In genomic region chr4:122732329-122733026, GRCh38 we compare ENCODE assay signal across 1 cellular context.
A peak's percentile ranks its signal among the peaks of the same experiment; 100 is the strongest.
TF ChIP-seq lines count a peak whose summit lies in the region.

TSS of gene BBS12 (plus strand) at chr4:122732704. CDS start at chr4:122741893, 9,189 bp downstream.

TF ChIP-seq in K562, 482 proteins besides CTCF, POLR2A, EP300 and RAD21 (continued from another document and continues in another):
- TF ChIP-seq ARID4B (CRISPR knock-in tag; IDR thresholded peaks at IDR 0.05) = peak; percentile 96
- no peak; the same call in 1 of the 2 replicates for TF ChIP-seq CBFB (CRISPR knock-in tag; IDR thresholded peaks at IDR 0.05)
- TF ChIP-seq FOXK2 (conservative IDR thresholded peaks at IDR 0.05 in 1 of 2, IDR thresholded peaks at IDR 0.05 in 1 of 2; ENCODE audit: low read depth in 2 of 2) = peak in 1 of 2 experiments; percentile 26; a peak in 1 of 4 replicates
- 0 out of 4 replicates have a peak, but pooled peaks of 1 of the 2 experiments have one; percentile 61 for TF ChIP-seq ZNF639 (CRISPR knock-in tag; conservative IDR thresholded peaks at IDR 0.05 in 1 of 2, IDR thresholded peaks at IDR 0.05 in 1 of 2)
- TF ChIP-seq CTCFL (IDR thresholded peaks at IDR 0.05; ENCODE audit: borderline replicate concordance, insufficient read depth, low read depth, low read length, poor library complexity, severe bottlenecking) = peak; percentile 43
- TF ChIP-seq ARID3B (CRISPR knock-in tag; IDR thresholded peaks at IDR 0.05; ENCODE audit: borderline replicate concordance) = no peak
- TF ChIP-seq RBM22 (IDR thresholded peaks at IDR 0.05; ENCODE audit: low read depth, low read length, poor library complexity, severe bottlenecking) = peak; percentile 33
- peak; percentile 88 for TF ChIP-seq MBD2 (IDR thresholded peaks at IDR 0.05; ENCODE audit: borderline replicate concordance, low read depth)
- peak; percentile 77 for TF ChIP-seq VEZF1 (CRISPR knock-in tag; IDR thresholded peaks at IDR 0.05)
- peak; percentile 30; the same call in 1 of the 2 replicates for TF ChIP-seq TOE1 (IDR thresholded peaks at IDR 0.05; ENCODE audit: borderline replicate concordance)
- TF ChIP-seq TOE1 (CRISPR knock-in tag; IDR thresholded peaks at IDR 0.05; ENCODE audit: borderline replicate concordance, low read depth) = no peak
- no peak for TF ChIP-seq ZNF830 (CRISPR knock-in tag; IDR thresholded peaks at IDR 0.05)
- TF ChIP-seq ZNF143 (CRISPR knock-in tag; IDR thresholded peaks at IDR 0.05) = no peak
- peak; percentile 76 for TF ChIP-seq RBM25 (IDR thresholded peaks at IDR 0.05; ENCODE audit: low read depth, low read length, severe bottlenecking)
- TF ChIP-seq SMARCB1 (IDR thresholded peaks at IDR 0.05; ENCODE audit: insufficient read length, low read depth) = no peak
- TF ChIP-seq HNRNPLL (IDR thresholded peaks at IDR 0.05; ENCODE audit: low read depth, low read length, poor library complexity, severe bottlenecking) = peak; percentile 98
- TF ChIP-seq PPARD (CRISPR knock-in tag; IDR thresholded peaks at IDR 0.05) = no peak
- TF ChIP-seq ATF1 (CRISPR knock-in tag; IDR thresholded peaks at IDR 0.05) = no peak
- TF ChIP-seq ATF1 (tag; IDR thresholded peaks at IDR 0.05) = peak; percentile 84
- TF ChIP-seq RBFOX2 (IDR thresholded peaks at IDR 0.05; ENCODE audit: low read depth, low read length) = peak; percentile 74
- no peak for TF ChIP-seq NR3C1 (CRISPR knock-in tag; IDR thresholded peaks at IDR 0.05)
- no peak for TF ChIP-seq ZNF184 (CRISPR knock-in tag; IDR thresholded peaks at IDR 0.05)
- TF ChIP-seq ATF4 (CRISPR knock-in tag; IDR thresholded peaks at IDR 0.05) = no peak
- TF ChIP-seq HDAC2 (IDR thresholded peaks at IDR 0.05) = peak; percentile 11; the same call in 1 of the 2 replicates
- peak in 1 of 2 experiments; percentile 64 for TF ChIP-seq E2F6 (IDR thresholded peaks at IDR 0.05; ENCODE audit: borderline replicate concordance in 1 of 2, extremely low read depth in 1 of 2, insufficient read depth in 1 of 2, insufficient read length in 1 of 2, low read depth in 1 of 2, low read length in 1 of 2, poor library complexity in 1 of 2, severe bottlenecking in 1 of 2)
- TF ChIP-seq TSC22D4 (tag; IDR thresholded peaks at IDR 0.05) = no peak
- TF ChIP-seq SUPT5H (IDR thresholded peaks at IDR 0.05) = no peak
- TF ChIP-seq MAX (CRISPR knock-in tag; IDR thresholded peaks at IDR 0.05) = peak; percentile 67; the same call in 1 of the 2 replicates
- TF ChIP-seq ZBTB7A (IDR thresholded peaks at IDR 0.05; ENCODE audit: borderline replicate concordance, control insufficient read depth, low read depth, low read length) = peak; percentile 99
- TF ChIP-seq ZFP36 (IDR thresholded peaks at IDR 0.05; ENCODE audit: low read depth, low read length, partially characterized antibody) = no peak
- no peak for TF ChIP-seq BACH1 (tag; IDR thresholded peaks at IDR 0.05)
- TF ChIP-seq CGGBP1 (CRISPR knock-in tag; IDR thresholded peaks at IDR 0.05) = no peak
- peak in 1 of 2 experiments; percentile 31; a peak in 1 of 4 replicates for TF ChIP-seq SRF (CRISPR knock-in tag; IDR thresholded peaks at IDR 0.05)
- no peak for TF ChIP-seq CC2D1A (IDR thresholded peaks at IDR 0.05)
- TF ChIP-seq ELF2 (CRISPR knock-in tag; IDR thresholded peaks at IDR 0.05) = 0 out of 2 replicates have a peak, but pooled peaks have one; percentile 38
- TF ChIP-seq XRCC3 (IDR thresholded peaks at IDR 0.05) = no peak
- peak; percentile 21; the same call in 1 of the 2 replicates for TF ChIP-seq ESRRA (IDR thresholded peaks at IDR 0.05; ENCODE audit: borderline replicate concordance, low read depth)
- TF ChIP-seq SMARCE1 (IDR thresholded peaks at IDR 0.05) = no peak
- TF ChIP-seq MXI1 (IDR thresholded peaks at IDR 0.05; ENCODE audit: low read depth, low read length) = peak; percentile 81
- peak; percentile 11 to 42; a peak in 2 of 4 replicates for TF ChIP-seq MLLT1 (IDR thresholded peaks at IDR 0.05)
- peak; percentile 100 for TF ChIP-seq TFAP4 (CRISPR knock-in tag; IDR thresholded peaks at IDR 0.05; ENCODE audit: borderline replicate concordance)
- TF ChIP-seq CBX5 (IDR thresholded peaks at IDR 0.05; ENCODE audit: borderline replicate concordance, low read depth) = no peak
- no peak for TF ChIP-seq ZNF311 (CRISPR knock-in tag; IDR thresholded peaks at IDR 0.05)
- peak; percentile 80 for TF ChIP-seq GABPA (tag; conservative IDR thresholded peaks at IDR 0.05; ENCODE audit: low read depth)
- TF ChIP-seq RB1 (IDR thresholded peaks at IDR 0.05; ENCODE audit: low read depth) = peak; percentile 11; the same call in 1 of the 2 replicates
- TF ChIP-seq ELF4 (CRISPR knock-in tag; IDR thresholded peaks at IDR 0.05) = no peak
- no peak for TF ChIP-seq HBP1 (CRISPR knock-in tag; IDR thresholded peaks at IDR 0.05)
- TF ChIP-seq KDM4B (IDR thresholded peaks at IDR 0.05; ENCODE audit: borderline replicate concordance in 2 of 2, low read depth in 1 of 2) = no peak
- no peak for TF ChIP-seq POLR2B (IDR thresholded peaks at IDR 0.05; ENCODE audit: low read depth, partially characterized antibody)
